ENCODE assay signal across 20 cellular contexts in the genomic region with DNA sequence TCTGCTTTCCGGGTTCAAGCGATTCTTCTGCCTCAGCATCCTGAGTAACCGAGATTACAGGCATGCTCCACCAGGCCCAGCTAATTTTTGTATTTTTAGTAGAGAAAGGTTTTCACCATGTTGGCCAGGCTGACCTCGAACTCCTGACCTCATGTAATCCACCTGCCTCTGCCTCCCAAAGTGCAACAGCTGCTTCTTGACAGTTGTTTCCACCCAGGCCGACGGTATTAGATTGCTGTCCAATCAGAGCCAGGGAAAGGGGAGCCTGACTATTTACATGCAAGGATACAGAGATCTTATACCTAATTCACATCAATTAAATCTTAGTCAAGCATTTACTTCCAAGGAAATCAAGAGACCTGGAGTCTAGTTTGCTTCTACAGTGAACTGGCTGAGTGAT. TPM values are rescaled to one million over a fixed set of nuclear protein-coding genes. Genes with fewer than 3 reads are reported as not detected.
A peak's percentile ranks its signal among the peaks of the same experiment; 100 is the strongest.
DNase-seq lines count a peak whose midpoint lies in the region; ATAC-seq and TF ChIP-seq lines count a peak whose summit lies in the region.
"Had no signal": no experiment of that assay in that cellular context is flagged by ENCODE, and none has a peak within 500 bp of the region (broad histone marks: within the 10 kb centered on the region; RNA-seq: fewer than 3 reads in every experiment).

No MANE protein-coding gene starts in this region.

- TF ChIP-seq CTCF in cardiac muscle cell (IDR thresholded peaks at IDR 0.05; ENCODE audit: low read depth, low read length) (no peak), psoas muscle (IDR thresholded peaks at IDR 0.05) (no peak)

- ATAC-seq in right cardiac atrium (no peak), psoas muscle (no peak)
- ATAC-seq: CD8-positive, alpha-beta T cell; GM12878; GM23338; HCT116 had no signal

- peak overlapping the region; percentile 13 for H3K27ac ChIP-seq in cardiac muscle cell
- no peak overlapping the region for H3K27ac ChIP-seq in right cardiac atrium (ENCODE audit: low read length)
- H3K27ac ChIP-seq in psoas muscle = peak overlapping the region; percentile 97
- peak overlapping the region; percentile 68 for H3K27ac ChIP-seq in skeletal muscle tissue (ENCODE audit: low read depth, low read length)

- DNase-seq in cardiac muscle cell (ENCODE audit: low read depth in 1 of 2, low spot score in 1 of 2) = no peak
- DNase-seq in right cardiac atrium = no peak
- DNase-seq in left kidney (ENCODE audit: low read depth, low spot score) = peak; percentile 45
- DNase-seq in psoas muscle = no peak
- no peak for DNase-seq in NCI-H526 treated with DMSO at 0.1 percent for 48 hours (lab: John Stamatoyannopoulos, UW)
- no peak for DNase-seq in activated CD4-positive, alpha-beta T cell treated with anti-CD3 and anti-CD28 coated beads for 4 hours
- no peak for DNase-seq in NCI-H345 (lab: John Stamatoyannopoulos, UW)
- DNase-seq: C1 segment of cervical spinal cord; CD4-positive, CD25-positive, alpha-beta regulatory T cell; CD8-positive, alpha-beta T cell; DMS 273 treated with DMSO at 0.1 percent for 48 hours; DMS79; EL; GDM1; H9 had no signal

- H3K36me3 ChIP-seq in cardiac muscle cell (no peaks in the 10 kb centered on the region), psoas muscle (ENCODE audit: insufficient read depth in 1 of 2, low read depth in 1 of 2) (peaks cover 0 to 55% of the 10 kb centered on the region in 2 donors), skeletal muscle tissue (ENCODE audit: control insufficient read depth in 3 of 3, insufficient read depth in 3 of 3, low read length in 3 of 3) (peaks cover 10 to 26% (median 23%) of the 10 kb centered on the region in 3 donors)

- no peak overlapping the region for H3K4me3 ChIP-seq in cardiac muscle cell
- no peak overlapping the region for H3K4me3 ChIP-seq in right cardiac atrium (ENCODE audit: low read length)
- no peak overlapping the region for H3K4me3 ChIP-seq in psoas muscle
- H3K4me3 ChIP-seq in skeletal muscle tissue (ENCODE audit: low read length in 3 of 3) = no peak overlapping the region
- H3K4me3 ChIP-seq: GM12878, GM23338 had no signal

- H3K9me3 ChIP-seq in cardiac muscle cell (ENCODE audit: low read depth) (no peaks in the 10 kb centered on the region), right cardiac atrium (ENCODE audit: control insufficient read depth, low read length) (no peaks in the 10 kb centered on the region), psoas muscle (no peaks in the 10 kb centered on the region), skeletal muscle tissue (ENCODE audit: control insufficient read depth in 3 of 3, low read length in 3 of 3) (no peaks in the 10 kb centered on the region)

- 85% methylated on average over 6 of the region's 6 CpGs for WGBS in right cardiac atrium
- 46 to 67% (median 56%) methylated on average over 6 of the region's 6 CpGs for WGBS in psoas muscle, 3 donors

- H3K4me1 ChIP-seq in cardiac muscle cell (ENCODE audit: low read depth) (peaks cover 67% of the 10 kb centered on the region), right cardiac atrium (ENCODE audit: control insufficient read depth, insufficient read depth, low read length) (no peaks in the 10 kb centered on the region), psoas muscle (peaks cover 33% of the 10 kb centered on the region), skeletal muscle tissue (ENCODE audit: control insufficient read depth in 3 of 3, insufficient read depth in 3 of 3, low read length in 3 of 3) (peaks cover 0 to 31% (median 12%) of the 10 kb centered on the region in 3 donors)

- no peaks in the 10 kb centered on the region for H3K27me3 ChIP-seq in cardiac muscle cell
- H3K27me3 ChIP-seq in right cardiac atrium (ENCODE audit: control insufficient read depth, insufficient read depth) = no peaks in the 10 kb centered on the region
- H3K27me3 ChIP-seq in psoas muscle (ENCODE audit: insufficient read depth in 3 of 3, low read length in 2 of 3) = no peaks in the 10 kb centered on the region
- no peaks in the 10 kb centered on the region for H3K27me3 ChIP-seq in skeletal muscle tissue (ENCODE audit: control insufficient read depth in 3 of 3, insufficient read depth in 3 of 3, low read length in 3 of 3)

- no peak overlapping the region for H3K9ac ChIP-seq in skeletal muscle tissue (ENCODE audit: low read depth in 1 of 3, low read length in 3 of 3)

- intact Hi-C loops in right cardiac atrium (cut with DNase I) = no loop called here
- intact Hi-C loops in psoas muscle (cut with DNase I) = no loop called here

RNA-seq across cellular contexts. Expression of a gene that starts 4.0 kb away (rescaled TPM):
- total RNA-seq in cardiac muscle cell (37.9 and 88.3 TPM in 2 replicates), right cardiac atrium (10 to 100 TPM in 1 of 4 donors, 1 to 10 TPM in 3; 6.8 to 11.3 (median 7.2) TPM), psoas muscle (100 to 1,000 TPM; 216 to 413 (median 266) TPM), skeletal muscle tissue (675 TPM)
- polyA plus RNA-seq in cardiac muscle cell (47.0 and 79.7 TPM in 2 replicates), right cardiac atrium (11.4 TPM), psoas muscle (100 to 1,000 TPM; 114 to 214 (median 154) TPM)
- total RNA-seq: A172 had no signal
